26 cellular contexts compared by ENCODE assay signal in genomic region chr15:25682349-25682748, GRCh38.
A peak's percentile ranks its signal among the peaks of the same experiment; 100 is the strongest.
DNase-seq lines count a peak whose midpoint lies in the region; ATAC-seq and TF ChIP-seq lines count a peak whose summit lies in the region.
"Had no signal": no experiment of that assay in that cellular context is flagged by ENCODE, and none has a peak within 500 bp of the region (broad histone marks: within the 10 kb centered on the region; RNA-seq: fewer than 3 reads in every experiment).

No MANE protein-coding gene starts in this region.

- H3K4me3 ChIP-seq in right atrium auricular region, result no peak overlapping the region
- H3K4me3 ChIP-seq: lower lobe of right lung, pancreas, skin epidermis had no signal

- H3K27ac ChIP-seq in right atrium auricular region, result no peak overlapping the region
- H3K27ac ChIP-seq: lower lobe of right lung, pancreas, skin epidermis had no signal

- no peaks in the 10 kb centered on the region for H3K27me3 Mint-ChIP-seq in effector memory CD8-positive, alpha-beta T cell
- H3K27me3 Mint-ChIP-seq: activated B cell treated with CpG ODN at 0.5 μM for 24 hours; central memory CD8-positive, alpha-beta T cell; naive B cell had no signal

- H3K36me3 Mint-ChIP-seq in effector memory CD8-positive, alpha-beta T cell (ENCODE audit: insufficient read depth), result peaks cover 8% of the 10 kb centered on the region
- H3K36me3 Mint-ChIP-seq: naive B cell had no signal

- DNase-seq in Right ventricle myocardium inferior (ENCODE audit: missing footprints), result peak; percentile 82
- no peak for DNase-seq in right atrium auricular region (ENCODE audit: low spot score)
- peak; percentile 76 for DNase-seq in left ventricle myocardium superior
- no peak for DNase-seq in sciatic nerve (ENCODE audit: low spot score)
- DNase-seq in effector memory CD8-positive, alpha-beta T cell, result no peak
- DNase-seq in mucosa of gallbladder (ENCODE audit: low spot score), result no peak
- no peak for DNase-seq in GF-D8 (lab: John Stamatoyannopoulos, UW)
- DNase-seq: activated B cell treated with CpG ODN at 0.5 μM for 24 hours; activated CD4-positive, alpha-beta T cell treated with anti-CD3 and anti-CD28 coated beads, Interleukin-2, amount 50 U/mL, for 48 hours; activated gamma-delta T cell treated with Interleukin-2 at 50 U/mL for 16 hours; COR-L47; effector CD4-positive, alpha-beta T cell; H7; immature natural killer cell; lower lobe of right lung; naive B cell; NCI-H2081; NCI-H446 treated with DMSO at 0.1 percent for 48 hours; NK-92 treated with Interleukin-12 subunit alpha and Interleukin-12 subunit beta, amount 100 ng/mL, for 24 hours; pancreas; stimulated activated CD4-positive, alpha-beta T cell treated with anti-CD3 and anti-CD28 coated beads, Interleukin-2, amount 100 ng/mL, for 48 hours; stimulated activated naive CD8-positive, alpha-beta T cell treated with anti-CD3 and anti-CD28 coated beads, Interleukin-15, Interleukin-2, amounts not matched to agents 100 U/mL and 50 U/mL, for 24 hours had no signal

- H3K4me3 Mint-ChIP-seq in effector memory CD8-positive, alpha-beta T cell, result no peak overlapping the region
- H3K4me3 Mint-ChIP-seq: activated B cell treated with CpG ODN at 0.5 μM for 24 hours; central memory CD8-positive, alpha-beta T cell; immature natural killer cell; naive B cell had no signal

- intact Hi-C loops in Right ventricle myocardium inferior (cut with DNase I) (loop anchor here (5.0 kb wide), 1 partner anchor 115 kb away; no protein-coding TSS in a partner anchor), left ventricle myocardium superior (cut with micrococcal nuclease) (no loop called here), sciatic nerve (cut with DNase I) (no loop called here)

- ATAC-seq in Right ventricle myocardium inferior, result peak; percentile 80
- peak; percentile 83 for ATAC-seq in left ventricle myocardium superior
- ATAC-seq in sciatic nerve, result peak; percentile 18
- ATAC-seq in effector memory CD8-positive, alpha-beta T cell (replicated peaks), result no peak
- ATAC-seq in HG03432 (IDR thresholded peaks at IDR 0.05; ENCODE audit: unreplicated experiment), result no peak
- ATAC-seq: pancreas; SK-N-SH treated with all-trans-retinoic acid at 6 μM for 48 hours; stimulated activated naive CD8-positive, alpha-beta T cell treated with anti-CD3 and anti-CD28 coated beads, Interleukin-15, Interleukin-2, amounts not matched to agents 100 U/mL and 50 U/mL, for 24 hours had no signal

- H3K36me3 ChIP-seq in right atrium auricular region, result no peaks in the 10 kb centered on the region
- H3K36me3 ChIP-seq: pancreas had no signal

- H3K4me1 Mint-ChIP-seq in effector memory CD8-positive, alpha-beta T cell (ENCODE audit: low read depth in 2 of 2), result no peaks in the 10 kb centered on the region
- H3K4me1 Mint-ChIP-seq: activated B cell treated with CpG ODN at 0.5 μM for 24 hours; central memory CD8-positive, alpha-beta T cell; immature natural killer cell; naive B cell had no signal

- H3K27ac Mint-ChIP-seq in effector memory CD8-positive, alpha-beta T cell, result no peak overlapping the region
- H3K27ac Mint-ChIP-seq: activated B cell treated with CpG ODN at 0.5 μM for 24 hours, naive B cell had no signal

- H3K27me3 ChIP-seq in right atrium auricular region, result no peaks in the 10 kb centered on the region
- H3K27me3 ChIP-seq: pancreas had no signal

- H3K4me1 ChIP-seq in right atrium auricular region, result peaks cover 0 to 30% of the 10 kb centered on the region in 2 donors
- H3K4me1 ChIP-seq: lower lobe of right lung, pancreas had no signal

- H3K9me3 Mint-ChIP-seq in effector memory CD8-positive, alpha-beta T cell, result peaks cover 4 to 6% of the 10 kb centered on the region in 2 donors
- H3K9me3 Mint-ChIP-seq: immature natural killer cell had no signal

- no peaks in the 10 kb centered on the region for H3K9me3 ChIP-seq in right atrium auricular region
- H3K9me3 ChIP-seq: lower lobe of right lung, pancreas had no signal

- no peak for TF ChIP-seq CTCF in right atrium auricular region (IDR thresholded peaks at IDR 0.05)

Comparison
In these comparisons a context has a peak if more than half of its experiments do, and no peak if none do; other contexts are left out.
1. DNase-seq: peak in Right ventricle myocardium inferior (single experiment) and left ventricle myocardium superior (single experiment); none in right atrium auricular region (single experiment), sciatic nerve (single experiment), effector memory CD8-positive, alpha-beta T cell (0 of 3), mucosa of gallbladder (single experiment) and GF-D8 (single experiment).
2. ATAC-seq: peak in Right ventricle myocardium inferior (single experiment), left ventricle myocardium superior (single experiment) and sciatic nerve (single experiment); none in effector memory CD8-positive, alpha-beta T cell (single experiment) and HG03432 (single experiment).